In the genomic region with DNA sequence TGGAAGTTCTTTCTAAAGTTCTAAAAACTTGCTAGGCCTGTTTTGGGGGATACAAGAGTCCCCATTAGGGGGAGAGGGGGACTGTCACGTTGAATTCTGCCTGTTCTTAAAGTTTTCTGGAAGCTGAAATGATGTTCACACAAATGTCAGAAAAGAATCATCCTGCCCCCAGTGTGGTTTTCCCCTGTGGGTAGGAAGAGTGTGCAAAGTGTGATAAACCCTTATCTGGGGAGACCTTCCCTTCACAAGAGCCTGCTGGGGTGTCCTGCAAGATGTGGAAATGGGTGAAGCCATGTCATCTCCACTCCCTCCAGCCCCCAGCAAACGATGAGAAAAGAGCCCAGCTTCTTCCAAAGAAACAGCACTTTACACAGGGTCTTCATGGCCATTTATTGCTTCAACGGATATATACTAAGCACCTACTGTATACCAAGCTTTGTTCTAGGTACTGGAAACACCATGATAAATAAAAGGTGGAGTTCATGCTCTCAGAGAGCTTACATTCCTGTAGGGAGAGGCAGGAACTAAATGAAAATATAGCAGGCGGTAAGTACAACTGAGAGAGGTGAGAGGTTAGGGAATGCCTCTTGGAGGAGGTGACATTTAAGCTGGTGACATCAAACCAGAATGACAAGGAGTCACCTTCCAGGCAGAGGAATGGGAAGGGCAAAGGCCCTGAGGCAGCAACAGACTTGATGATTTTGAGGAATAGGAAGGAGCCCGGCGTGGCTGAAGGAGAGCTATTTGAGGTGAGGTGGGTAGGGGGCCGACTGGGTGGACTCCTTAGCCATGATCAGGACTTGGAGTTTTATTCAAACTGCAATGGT, we compare ENCODE assay signal across 30 cellular contexts. TPM values are rescaled to one million over a fixed set of nuclear protein-coding genes. Genes with fewer than 3 reads are reported as not detected.
DNase-seq lines count a peak whose midpoint lies in the region; ATAC-seq and TF ChIP-seq lines count a peak whose summit lies in the region.
"Had no signal": no experiment of that assay in that cellular context is flagged by ENCODE, and none has a peak within 500 bp of the region (broad histone marks: within the 10 kb centered on the region; RNA-seq: fewer than 3 reads in every experiment).

No MANE protein-coding gene starts in this region.

- no peaks in the 10 kb centered on the region for H3K9me3 Mint-ChIP-seq in WTC11
- H3K9me3 Mint-ChIP-seq in natural killer cell = no peaks in the 10 kb centered on the region
- H3K9me3 Mint-ChIP-seq: activated CD4-positive, alpha-beta T cell treated with anti-CD3 and anti-CD28 coated beads, Interleukin-2, amount 10 ng/mL, durations not matched to agents 24 days and 14 days; activated T-cell treated with anti-CD3 and anti-CD28 coated beads, Interleukin-2, amount 50 U/mL, for 4 hours; brain; type B pancreatic cell had no signal

- intact Hi-C loops in natural killer cell (cut with micrococcal nuclease) = no loop called here
- intact Hi-C loops in lower lobe of right lung (cut with DNase I) = no loop called here

- H3K4me1 Mint-ChIP-seq in WTC11 (peaks cover 30% of the 10 kb centered on the region), natural killer cell (peaks cover 13 to 20% of the 10 kb centered on the region in 2 donors)
- H3K4me1 Mint-ChIP-seq: brain had no signal

- H3K36me3 ChIP-seq in lower lobe of right lung = no peaks in the 10 kb centered on the region
- H3K36me3 ChIP-seq: pancreas, right atrium auricular region, spleen had no signal

- H3K27ac Mint-ChIP-seq in WTC11 (no peak overlapping the region), natural killer cell (no peak overlapping the region)
- H3K27ac Mint-ChIP-seq: activated CD4-positive, alpha-beta T cell treated with anti-CD3 and anti-CD28 coated beads, Interleukin-2, amount 10 ng/mL, durations not matched to agents 24 days and 14 days; brain; nephron progenitor cell; type B pancreatic cell had no signal

- H3K4me3 Mint-ChIP-seq in WTC11 (peak overlapping the region; percentile 7; the same call in 1 of the 2 replicates), natural killer cell (peak overlapping the region; percentile 61)
- H3K4me3 Mint-ChIP-seq: activated CD4-positive, alpha-beta T cell treated with anti-CD3 and anti-CD28 coated beads, Interleukin-2, amount 10 ng/mL, durations not matched to agents 24 days and 14 days; activated T-cell treated with anti-CD3 and anti-CD28 coated beads, Interleukin-2, amount 50 U/mL, for 4 hours; nephron progenitor cell had no signal

- ATAC-seq in WTC11 (no peak), natural killer cell (peak in 1 of 3 donors; percentile 55), GM18909 (IDR thresholded peaks at IDR 0.05; ENCODE audit: poor library complexity, unreplicated experiment) (no peak), HG03342 (IDR thresholded peaks at IDR 0.05; ENCODE audit: unreplicated experiment) (no peak), lower lobe of right lung (no peak)
- ATAC-seq: activated T-cell treated with anti-CD3 and anti-CD28 coated beads, Interleukin-2, amount 50 U/mL, for 4 hours; HCT116 had no signal

- no peaks in the 10 kb centered on the region for H3K9me3 ChIP-seq in lower lobe of right lung
- H3K9me3 ChIP-seq: BLaER1 treated with 17β-estradiol and CSF1 and Interleukin-3, amounts not matched to agents 10 nM and 100 nM; Caco-2; pancreas; right atrium auricular region; spleen had no signal

- DNase-seq in GDM1 (lab: John Stamatoyannopoulos, UW) (peak; percentile 67), KBM-7 (peak; percentile 43), WTC11 (ENCODE audit: low spot score) (no peak), natural killer cell (no peak), GM10248 (ENCODE audit: extremely low spot score) (no peak), lower lobe of right lung (no peak)
- DNase-seq: activated CD4-positive, alpha-beta T cell treated with anti-CD3 and anti-CD28 coated beads, Interleukin-2, amount 10 ng/mL, durations not matched to agents 24 days and 14 days; activated gamma-delta T cell treated with Interleukin-2 at 50 U/mL for 16 hours; activated T-cell treated with anti-CD3 and anti-CD28 coated beads, Interleukin-2, amount 50 U/mL, for 4 hours; Caco-2; DMS79; dorsolateral prefrontal cortex; Kasumi-1; midbrain; NCI-H1048; NCI-H187 treated with DMSO at 0.1 percent for 48 hours; NCI-H524 treated with DMSO at 0.1 percent for 48 hours; nephron progenitor cell; pancreas; RPMI8226; spleen had no signal

- no peak overlapping the region for H3K27ac ChIP-seq in lower lobe of right lung
- H3K27ac ChIP-seq: BLaER1 treated with 17β-estradiol and CSF1 and Interleukin-3, amounts not matched to agents 10 nM and 100 nM; dorsolateral prefrontal cortex; pancreas; right atrium auricular region; spleen had no signal

- H3K27me3 ChIP-seq in lower lobe of right lung (ENCODE audit: low read depth) = peaks cover 31% of the 10 kb centered on the region

- H3K27me3 Mint-ChIP-seq in WTC11 (ENCODE audit: low read depth) (peaks cover 9% of the 10 kb centered on the region), natural killer cell (ENCODE audit: low read depth in 2 of 2) (peaks cover 14 to 21% of the 10 kb centered on the region in 2 donors)

- H3K36me3 Mint-ChIP-seq in WTC11 = no peaks in the 10 kb centered on the region
- H3K36me3 Mint-ChIP-seq in natural killer cell = no peaks in the 10 kb centered on the region
- H3K36me3 Mint-ChIP-seq: type B pancreatic cell had no signal

- POLR2A ChIA-PET in WTC11 (lab: Charles Lee) (no interaction called here), GM10248 (lab: Yijun Ruan, JAX) (no interaction called here)

- H3K4me1 ChIP-seq in lower lobe of right lung = peaks cover 14% of the 10 kb centered on the region

- no peak overlapping the region for H3K4me3 ChIP-seq in lower lobe of right lung
- H3K4me3 ChIP-seq: BLaER1 treated with 17β-estradiol and CSF1 and Interleukin-3, amounts not matched to agents 10 nM and 100 nM; dorsolateral prefrontal cortex; pancreas; right atrium auricular region had no signal

- in situ Hi-C loops in KBM-7 (cut with MboI; ENCODE audit: low pct_unique_long_range_greater_than_20kb, low sequenced_read_pairs) = no loop called here

- CTCF ChIA-PET in WTC11 (lab: Charles Lee) (interaction anchor here (1.3 to 2.4 kb wide), 4 partner anchors 73 to 187 kb away, joined by 3 to 15 read pairs (median 8); a partner anchor contains a TSS), GM10248 (lab: Yijun Ruan, JAX) (interaction anchor here (0.7 to 1.7 kb wide), 3 partner anchors 12 to 49 kb away, joined by 3 to 4 read pairs (median 3); no protein-coding TSS in a partner anchor)

- TF ChIP-seq CTCF in WTC11 (IDR thresholded peaks at IDR 0.05) (no peak), natural killer cell (IDR thresholded peaks at IDR 0.05) (no peak), GM10248 (IDR thresholded peaks at IDR 0.05; ENCODE audit: control extremely low read depth, extremely low read depth, low read depth, missing control alignments) (no peak), lower lobe of right lung (IDR thresholded peaks at IDR 0.05) (no peak)

TF ChIP-seq in WTC11, 78 proteins besides CTCF, POLR2A, EP300 and RAD21 (continues in another document):
- no peak for TF ChIP-seq GABPB1 (CRISPR knock-in tag; IDR thresholded peaks at IDR 0.05)
- TF ChIP-seq, protein P1, sequence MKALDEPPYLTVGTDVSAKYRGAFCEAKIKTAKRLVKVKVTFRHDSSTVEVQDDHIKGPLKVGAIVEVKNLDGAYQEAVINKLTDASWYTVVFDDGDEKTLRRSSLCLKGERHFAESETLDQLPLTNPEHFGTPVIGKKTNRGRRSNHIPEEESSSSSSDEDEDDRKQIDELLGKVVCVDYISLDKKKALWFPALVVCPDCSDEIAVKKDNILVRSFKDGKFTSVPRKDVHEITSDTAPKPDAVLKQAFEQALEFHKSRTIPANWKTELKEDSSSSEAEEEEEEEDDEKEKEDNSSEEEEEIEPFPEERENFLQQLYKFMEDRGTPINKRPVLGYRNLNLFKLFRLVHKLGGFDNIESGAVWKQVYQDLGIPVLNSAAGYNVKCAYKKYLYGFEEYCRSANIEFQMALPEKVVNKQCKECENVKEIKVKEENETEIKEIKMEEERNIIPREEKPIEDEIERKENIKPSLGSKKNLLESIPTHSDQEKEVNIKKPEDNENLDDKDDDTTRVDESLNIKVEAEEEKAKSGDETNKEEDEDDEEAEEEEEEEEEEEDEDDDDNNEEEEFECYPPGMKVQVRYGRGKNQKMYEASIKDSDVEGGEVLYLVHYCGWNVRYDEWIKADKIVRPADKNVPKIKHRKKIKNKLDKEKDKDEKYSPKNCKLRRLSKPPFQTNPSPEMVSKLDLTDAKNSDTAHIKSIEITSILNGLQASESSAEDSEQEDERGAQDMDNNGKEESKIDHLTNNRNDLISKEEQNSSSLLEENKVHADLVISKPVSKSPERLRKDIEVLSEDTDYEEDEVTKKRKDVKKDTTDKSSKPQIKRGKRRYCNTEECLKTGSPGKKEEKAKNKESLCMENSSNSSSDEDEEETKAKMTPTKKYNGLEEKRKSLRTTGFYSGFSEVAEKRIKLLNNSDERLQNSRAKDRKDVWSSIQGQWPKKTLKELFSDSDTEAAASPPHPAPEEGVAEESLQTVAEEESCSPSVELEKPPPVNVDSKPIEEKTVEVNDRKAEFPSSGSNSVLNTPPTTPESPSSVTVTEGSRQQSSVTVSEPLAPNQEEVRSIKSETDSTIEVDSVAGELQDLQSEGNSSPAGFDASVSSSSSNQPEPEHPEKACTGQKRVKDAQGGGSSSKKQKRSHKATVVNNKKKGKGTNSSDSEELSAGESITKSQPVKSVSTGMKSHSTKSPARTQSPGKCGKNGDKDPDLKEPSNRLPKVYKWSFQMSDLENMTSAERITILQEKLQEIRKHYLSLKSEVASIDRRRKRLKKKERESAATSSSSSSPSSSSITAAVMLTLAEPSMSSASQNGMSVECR (CRISPR knock-in tag; IDR thresholded peaks at IDR 0.05; ENCODE audit: borderline replicate concordance) = no peak

RNA-seq across cellular contexts. Expression of a gene that starts 1.6 kb away (rescaled TPM):
- total RNA-seq in WTC11 (2021) = 0.42 to 0.55 TPM (median 0.50 TPM) in 3 replicates
- total RNA-seq in natural killer cell = 1 to 10 TPM in 1 of 3 donors, under 1 TPM in 1, not detected in 1; 0.93 to 1.1 TPM
- 0.38 TPM for total RNA-seq in lower lobe of right lung
- total RNA-seq: kidney epithelial cell, SK-MEL-5 had no signal

RNA-seq across cellular contexts. Expression of a gene that starts 35.7 kb away (rescaled TPM):
- 30.5 to 33.6 TPM (median 31.9 TPM) in 3 replicates for total RNA-seq in WTC11 (2021)
- total RNA-seq in natural killer cell = 10 to 100 TPM in 2 of 3 donors, 1 to 10 TPM in 1; 2.4 to 11.8 (median 11.2) TPM
- total RNA-seq in lower lobe of right lung = 10.5 TPM

RNA-seq across cellular contexts. Expression of a gene that starts 38.0 kb away (rescaled TPM):
- total RNA-seq in WTC11 (2021) (58.6 to 83.9 TPM (median 74.8 TPM) in 3 replicates), natural killer cell (1 to 10 TPM; 1.5 to 3.4 (median 3.3) TPM), lower lobe of right lung (16.4 TPM)

Comparison
In these comparisons a context has a peak if more than half of its experiments do, and no peak if none do; other contexts are left out.
1. DNase-seq: peak in GDM1 (single experiment) and KBM-7 (single experiment); none in WTC11 (single experiment), natural killer cell (single experiment), GM10248 (single experiment) and lower lobe of right lung (single experiment).